10 cellular contexts compared by ENCODE assay signal in the genomic region with DNA sequence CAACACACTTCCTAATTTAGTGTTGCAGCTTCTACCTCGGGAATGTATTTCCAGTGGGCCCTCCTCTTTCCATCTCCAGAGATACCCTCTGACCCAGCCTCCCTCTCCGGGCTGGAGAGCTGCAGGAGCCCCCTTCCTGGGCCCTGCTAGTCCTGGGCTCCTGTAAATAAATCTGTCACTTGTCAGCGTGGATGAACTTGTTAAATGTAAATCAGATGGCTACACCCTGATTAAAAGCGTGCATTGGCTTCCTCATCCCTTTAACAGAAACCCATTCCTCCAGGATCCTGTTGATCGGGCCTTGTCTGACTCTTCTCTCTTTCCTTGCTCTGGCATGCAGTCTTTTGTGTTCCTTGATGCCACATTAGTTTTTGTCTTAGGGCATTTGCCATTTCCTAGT. TPM values are rescaled to one million over a fixed set of nuclear protein-coding genes. Genes with fewer than 3 reads are reported as not detected.
DNase-seq lines count a peak whose midpoint lies in the region; ATAC-seq, FAIRE-seq and TF ChIP-seq lines count a peak whose summit lies in the region.
"Had no signal": no experiment of that assay in that cellular context is flagged by ENCODE, and none has a peak within 500 bp of the region (broad histone marks: within the 10 kb centered on the region; RNA-seq: fewer than 3 reads in every experiment).

No MANE protein-coding gene starts in this region.

- no peaks in the 10 kb centered on the region; the same call in 1 of the 2 replicates for H3K27me3 Mint-ChIP-seq in H9 (ENCODE audit: low read depth)
- H3K27me3 Mint-ChIP-seq in stimulated activated memory B cell treated with anti-CD40 and anti-IgM and Interleukin-4, amounts not matched to agents 10 μg/mL and 1 μg/mL and 100 μg/mL, for 72 hours, result no peaks in the 10 kb centered on the region

- H3K27me3 ChIP-seq in H9 (ENCODE audit: insufficient read depth, low read length) (no peaks in the 10 kb centered on the region), endothelial cell of umbilical vein (ENCODE audit: control insufficient read depth in 2 of 2, insufficient read depth in 2 of 2, low read length in 2 of 2) (no peaks in the 10 kb centered on the region), neuronal stem cell (ENCODE audit: control insufficient read depth in 3 of 3, insufficient read depth in 3 of 3, low read depth in 1 of 3, low read length in 3 of 3) (no peaks in the 10 kb centered on the region)

- no peak for DNase-seq in H9
- peak; percentile 59 for DNase-seq in SK-N-DZ (ENCODE audit: low spot score)
- DNase-seq in endothelial cell of umbilical vein (ENCODE audit: low read depth, low spot score), result no peak
- no peak for DNase-seq in Right ventricle myocardium inferior (ENCODE audit: missing footprints)
- DNase-seq in erythroblast (lab: John Stamatoyannopoulos, UW), result no peak
- no peak for DNase-seq in neuronal stem cell (ENCODE audit: low spot score)
- DNase-seq: GOT3, hippocampal formation, T-helper 9 cell had no signal

- intact Hi-C loops in endothelial cell of umbilical vein (cut with micrococcal nuclease), result loop anchor here (5.0 to 10.0 kb wide), 4 partner anchors 53 to 372 kb away; no protein-coding TSS in a partner anchor
- intact Hi-C loops in Right ventricle myocardium inferior (cut with DNase I), result no loop called here

- H2BK20ac ChIP-seq in H9 (ENCODE audit: low read depth, low read length, poor library complexity, severe bottlenecking), result no peak overlapping the region

- peak overlapping the region in 1 of 2 experiments; percentile 89; a peak in 1 of 5 replicates for H3K4me3 Mint-ChIP-seq in H9
- peak overlapping the region; percentile 79 for H3K4me3 Mint-ChIP-seq in stimulated activated memory B cell treated with anti-CD40 and anti-IgM and Interleukin-4, amounts not matched to agents 10 μg/mL and 1 μg/mL and 100 μg/mL, for 72 hours

- H4K20me1 ChIP-seq in H9 (ENCODE audit: control insufficient read depth, insufficient read depth, insufficient read length) (no peaks in the 10 kb centered on the region), endothelial cell of umbilical vein (replicated peaks; ENCODE audit: control insufficient read depth, extremely low read depth, insufficient read depth, low read length) (no peaks in the 10 kb centered on the region)

- H3K79me1 ChIP-seq in H9 (ENCODE audit: insufficient read depth, low read depth, low read length, poor library complexity, severe bottlenecking) (peaks cover 3% of the 10 kb centered on the region), neuronal stem cell (ENCODE audit: low read depth, low read length) (peaks cover 11% of the 10 kb centered on the region)

- no peak overlapping the region for H2AK5ac ChIP-seq in H9 (ENCODE audit: insufficient read length, low read length)
- H2AK5ac ChIP-seq in neuronal stem cell (ENCODE audit: low read depth, low read length), result no peak overlapping the region

- H3K23ac ChIP-seq in H9 (ENCODE audit: insufficient read length, low read depth, low read length) (no peak overlapping the region), neuronal stem cell (ENCODE audit: low read depth, low read length, poor library complexity) (no peak overlapping the region)

- H3K79me2 ChIP-seq in H9 (ENCODE audit: insufficient read depth, low read length) (peaks cover 4% of the 10 kb centered on the region; the same call in 1 of the 2 replicates), endothelial cell of umbilical vein (ENCODE audit: control insufficient read depth, insufficient read depth, low read length) (peaks cover 68% of the 10 kb centered on the region)

- no peak overlapping the region for H4K5ac ChIP-seq in H9 (ENCODE audit: insufficient read length, low read depth, low read length)

- no CpG with 5 or more reads among the region's 5 CpGs for WGBS in H9 (ENCODE audit: extremely low coverage, insufficient read length, low lambda C conversion rate)
- no CpG with 5 or more reads among the region's 5 CpGs for WGBS in neuronal stem cell (ENCODE audit: extremely low coverage in 2 of 2, insufficient read length in 2 of 2, insufficient replicate concordance in 1 of 2), 2 donors

- H4K91ac ChIP-seq in H9 (ENCODE audit: insufficient read length, low read depth, low read length) (no peak overlapping the region), neuronal stem cell (ENCODE audit: low read depth, low read length, poor library complexity) (no peak overlapping the region)

- H2BK120ac ChIP-seq in H9 (ENCODE audit: low read depth, low read length, poor library complexity, severe bottlenecking), result no peak overlapping the region
- no peak overlapping the region for H2BK120ac ChIP-seq in neuronal stem cell (ENCODE audit: low read depth, low read length)

- H3K18ac ChIP-seq in H9 (ENCODE audit: insufficient read length, low read depth, low read length), result no peak overlapping the region
- no peak overlapping the region for H3K18ac ChIP-seq in neuronal stem cell (ENCODE audit: low read length)

- TF ChIP-seq CTCF in H9 (conservative IDR thresholded peaks at IDR 0.05) (no peak), endothelial cell of umbilical vein (IDR thresholded peaks at IDR 0.05; ENCODE audit: extremely low read depth in 1 of 2, insufficient read depth in 1 of 2, low read depth in 1 of 2, low read length in 2 of 2) (no peak)

- no peak overlapping the region for H3K14ac ChIP-seq in H9 (ENCODE audit: insufficient read depth, low read length)
- H3K14ac ChIP-seq in neuronal stem cell (ENCODE audit: low read length), result no peak overlapping the region

- peak overlapping the region in 2 of 3 experiments; percentile 41 to 49; a peak in 2 of 7 replicates for H3K27ac Mint-ChIP-seq in H9
- H3K27ac Mint-ChIP-seq in stimulated activated memory B cell treated with anti-CD40 and anti-IgM and Interleukin-4, amounts not matched to agents 10 μg/mL and 1 μg/mL and 100 μg/mL, for 72 hours, result peak overlapping the region; percentile 92

- no peak overlapping the region for H3K27ac ChIP-seq in H9 (ENCODE audit: insufficient read length, low read depth, low read length)
- no peak overlapping the region for H3K27ac ChIP-seq in endothelial cell of umbilical vein (ENCODE audit: insufficient read depth, low read depth, low read length)
- H3K27ac ChIP-seq in neuronal stem cell (replicated peaks; ENCODE audit: low read length), result no peak overlapping the region

- no TSS peak for BruUV-seq in endothelial cell of umbilical vein (replicated peaks; lab: Mats Ljungman, UMichigan)

- POLR2A ChIA-PET in endothelial cell of umbilical vein (lab: Charles Lee), result no interaction called here

- no peak overlapping the region for H3K56ac ChIP-seq in H9 (ENCODE audit: insufficient read length, low read depth, low read length)

- no peaks in the 10 kb centered on the region for H3K9me3 Mint-ChIP-seq in H9
- H3K9me3 Mint-ChIP-seq in stimulated activated memory B cell treated with anti-CD40 and anti-IgM and Interleukin-4, amounts not matched to agents 10 μg/mL and 1 μg/mL and 100 μg/mL, for 72 hours, result no peaks in the 10 kb centered on the region

- CTCF ChIA-PET in endothelial cell of umbilical vein (lab: Charles Lee), result interaction anchor here (0.9 to 1.2 kb wide), 2 partner anchors 14 to 23 kb away, joined by 4 to 6 read pairs; no protein-coding TSS in a partner anchor

- H2BK12ac ChIP-seq in H9 (ENCODE audit: insufficient read length, low read depth, low read length) (no peak overlapping the region), neuronal stem cell (ENCODE audit: low read length) (no peak overlapping the region)

- H2BK15ac ChIP-seq in H9 (ENCODE audit: low read depth, low read length) (no peak overlapping the region), neuronal stem cell (ENCODE audit: low read length) (no peak overlapping the region)

- H2AFZ ChIP-seq in H9 (ENCODE audit: low read length) (no peak overlapping the region), endothelial cell of umbilical vein (ENCODE audit: low read depth, low read length) (no peak overlapping the region), neuronal stem cell (ENCODE audit: low read length) (no peak overlapping the region)

- no peaks in the 10 kb centered on the region for H3K36me3 ChIP-seq in endothelial cell of umbilical vein (ENCODE audit: control insufficient read depth in 2 of 2, extremely low read depth in 1 of 2, insufficient read depth in 2 of 2, low read length in 2 of 2)
- H3K36me3 ChIP-seq in neuronal stem cell (replicated peaks in 1 of 2; ENCODE audit: control insufficient read depth in 2 of 2, insufficient read depth in 2 of 2, low read length in 2 of 2), result peaks cover 0 to 9% of the 10 kb centered on the region in 2 donors

- no peak overlapping the region for H3K4me3 ChIP-seq in endothelial cell of umbilical vein (replicated peaks in 1 of 3; ENCODE audit: insufficient read depth in 1 of 3, low read depth in 1 of 3, low read length in 3 of 3)
- H3K4me3 ChIP-seq in neuronal stem cell (ENCODE audit: low read length in 2 of 2), result no peak overlapping the region

- dilution Hi-C loops in endothelial cell of umbilical vein (cut with MboI; ENCODE audit: extremely low pct_ligation_motif_present, low sequenced_read_pairs), result no loop called here

- no peak for FAIRE-seq in endothelial cell of umbilical vein (lab: Jason Lieb, UNC)

- no peaks in the 10 kb centered on the region for H3K9me1 ChIP-seq in endothelial cell of umbilical vein (replicated peaks; ENCODE audit: control insufficient read depth, extremely low read depth, insufficient read depth, low read length)

- H3K4me1 ChIP-seq in H9 (ENCODE audit: insufficient read depth, low read length) (no peaks in the 10 kb centered on the region; the same call in 1 of the 2 replicates), endothelial cell of umbilical vein (ENCODE audit: control insufficient read depth, extremely low read depth, insufficient read depth, low read length) (peaks cover 36% of the 10 kb centered on the region), neuronal stem cell (ENCODE audit: control insufficient read depth in 2 of 2, insufficient read depth in 1 of 2, low read depth in 1 of 2, low read length in 2 of 2) (peaks cover 2 to 4% of the 10 kb centered on the region in 2 donors)

- peaks cover 25 to 33% of the 10 kb centered on the region in 2 experiments for H3K4me1 Mint-ChIP-seq in H9
- peaks cover 48% of the 10 kb centered on the region for H3K4me1 Mint-ChIP-seq in stimulated activated memory B cell treated with anti-CD40 and anti-IgM and Interleukin-4, amounts not matched to agents 10 μg/mL and 1 μg/mL and 100 μg/mL, for 72 hours

- TF ChIP-seq POLR2A in endothelial cell of umbilical vein (IDR thresholded peaks at IDR 0.05; ENCODE audit: low read depth, low read length) (no peak), erythroblast (IDR thresholded peaks at IDR 0.05; ENCODE audit: low read length) (no peak)

- peaks cover 7% of the 10 kb centered on the region for H3K23me2 ChIP-seq in H9 (ENCODE audit: insufficient read length, low read depth, low read length, poor library complexity, severe bottlenecking)

- no peak for ATAC-seq in stimulated activated memory B cell treated with anti-CD40 and anti-IgM and Interleukin-4, amounts not matched to agents 10 μg/mL and 1 μg/mL and 100 μg/mL, for 72 hours
- no peak for ATAC-seq in Right ventricle myocardium inferior

- H3K9me3 ChIP-seq in H9 (ENCODE audit: control insufficient read depth, low read depth, low read length) (no peaks in the 10 kb centered on the region), endothelial cell of umbilical vein (replicated peaks; ENCODE audit: control insufficient read depth, insufficient read depth, low read length) (no peaks in the 10 kb centered on the region), neuronal stem cell (replicated peaks in 1 of 2; ENCODE audit: control insufficient read depth in 2 of 2, insufficient read depth in 1 of 2, low read depth in 1 of 2, low read length in 2 of 2) (peaks cover 0 to 6% of the 10 kb centered on the region in 2 donors)

- H3K9ac ChIP-seq in H9 (ENCODE audit: extremely low read depth, insufficient read length, low read length), result no peak overlapping the region
- H3K9ac ChIP-seq in endothelial cell of umbilical vein (replicated peaks; ENCODE audit: extremely low read depth, insufficient read depth, low read length), result no peak overlapping the region
- no peak overlapping the region for H3K9ac ChIP-seq in neuronal stem cell (ENCODE audit: low read depth, low read length, poor library complexity)

- H3K4ac ChIP-seq in H9 (ENCODE audit: low read depth, low read length), result no peak overlapping the region
- no peak overlapping the region for H3K4ac ChIP-seq in neuronal stem cell (ENCODE audit: low read length)

- no peak overlapping the region for H3K4me2 ChIP-seq in H9 (ENCODE audit: insufficient read depth, insufficient read length, low read length)
- peak overlapping the region; percentile 76 for H3K4me2 ChIP-seq in endothelial cell of umbilical vein (ENCODE audit: insufficient read depth, low read length)
- no peak overlapping the region for H3K4me2 ChIP-seq in neuronal stem cell (ENCODE audit: insufficient read depth, low read length, poor library complexity, severe bottlenecking)

- H2BK5ac ChIP-seq in H9 (ENCODE audit: insufficient read length, low read length), result no peak overlapping the region
- no peak overlapping the region for H2BK5ac ChIP-seq in neuronal stem cell (ENCODE audit: low read length)

- H3K36me3 Mint-ChIP-seq in H9 (ENCODE audit: insufficient read depth in 1 of 3, low read depth in 3 of 3), result peaks cover 6 to 10% (median 10%) of the 10 kb centered on the region in 3 experiments
- peaks cover 5% of the 10 kb centered on the region for H3K36me3 Mint-ChIP-seq in stimulated activated memory B cell treated with anti-CD40 and anti-IgM and Interleukin-4, amounts not matched to agents 10 μg/mL and 1 μg/mL and 100 μg/mL, for 72 hours

- no peak overlapping the region for H4K8ac ChIP-seq in H9 (replicated peaks; ENCODE audit: insufficient read length, low read depth, low read length)
- no peak overlapping the region for H4K8ac ChIP-seq in neuronal stem cell (ENCODE audit: low read depth, low read length)

- no peak overlapping the region for H3T11ph ChIP-seq in H9 (ENCODE audit: low read length)

RNA-seq across cellular contexts. Expression of a gene that starts 2.4 kb away (rescaled TPM):
- total RNA-seq in H9 (2021), result 16.0 and 17.7 TPM in 2 replicates
- 2.7 and 2.8 TPM in 2 replicates for polyA plus RNA-seq in SK-N-DZ (2014; cell fraction: cytosol; rRNA removed)
- 7.2 and 28.1 TPM in 2 replicates for polyA plus RNA-seq in SK-N-DZ (2014; cell fraction: nucleus; rRNA removed)
- 13.6 and 14.7 TPM in 2 replicates for total RNA-seq in endothelial cell of umbilical vein
- 4.5 TPM in 2 replicates for polyA plus RNA-seq in endothelial cell of umbilical vein
- polyA plus RNA-seq in endothelial cell of umbilical vein (2011; cell fraction: cytosol; rRNA removed), result 3.3 and 3.5 TPM in 2 replicates
- polyA plus RNA-seq in endothelial cell of umbilical vein (2011; cell fraction: nucleus; rRNA removed), result 20.6 and 21.0 TPM in 2 replicates
- polyA plus RNA-seq in endothelial cell of umbilical vein (2012), result 3.5 and 4.1 TPM in 2 replicates
- 27.6 and 33.8 TPM in 2 replicates for polyA minus RNA-seq in endothelial cell of umbilical vein
- 19.8 TPM for polyA minus RNA-seq in endothelial cell of umbilical vein (2011; cell fraction: cytosol; rRNA and poly(A)+ RNA removed)
- 75.0 and 107 TPM in 2 replicates for polyA minus RNA-seq in endothelial cell of umbilical vein (2011; cell fraction: nucleus; rRNA and poly(A)+ RNA removed)
- 10.9 TPM for total RNA-seq in Right ventricle myocardium inferior
- 7.8 TPM for polyA plus RNA-seq in neuronal stem cell (2013, experiment 1 of 2)
- polyA plus RNA-seq in neuronal stem cell (2013, experiment 2 of 2), result 7.6 TPM
